In the genomic region with DNA sequence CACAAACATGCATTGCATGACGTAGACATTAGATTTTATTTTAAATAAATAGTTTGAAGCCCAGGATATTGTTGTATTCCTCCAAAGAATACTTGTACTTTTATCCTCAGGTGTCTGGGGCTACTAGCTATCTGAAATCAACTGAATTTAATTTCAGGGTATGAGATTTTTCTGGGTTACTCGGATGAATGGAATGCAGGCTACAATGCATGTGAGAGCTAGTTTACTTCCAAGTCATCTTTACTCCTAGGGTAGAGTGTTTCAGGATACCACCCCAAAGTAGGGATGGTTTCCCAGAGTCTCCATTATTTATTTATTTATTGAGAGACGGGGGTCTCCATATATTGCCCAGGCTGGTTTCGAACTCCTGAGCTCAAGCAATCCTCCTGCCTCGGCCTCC, we compare ENCODE assay signal across 20 cellular contexts.
DNase-seq lines count a peak whose midpoint lies in the region; ATAC-seq, FAIRE-seq and TF ChIP-seq lines count a peak whose summit lies in the region.
"Had no signal": no experiment of that assay in that cellular context is flagged by ENCODE, and none has a peak within 500 bp of the region (broad histone marks: within the 10 kb centered on the region; RNA-seq: fewer than 3 reads in every experiment).

No MANE protein-coding gene starts in this region.

- DNase-seq in GM03348 (ENCODE audit: low spot score) (peak; percentile 20), PC-3 (peak; percentile 46), astrocyte (ENCODE audit: low read depth) (peak; percentile 20), urothelium cell line (ENCODE audit: low spot score) (peak; percentile 3), heart left ventricle (no peak)
- DNase-seq: Calu3; CD4-positive, alpha-beta memory T cell; MV-4-11; NCI-H1436; NCI-H2081; NCI-H510A treated with DMSO at 0.1 percent for 48 hours; SHP77; T-helper 17 cell had no signal

- H3K27ac Mint-ChIP-seq in astrocyte (ENCODE audit: unreplicated experiment), result no peak overlapping the region
- H3K27ac Mint-ChIP-seq: B cell; CD4-positive, alpha-beta memory T cell; T-helper 17 cell had no signal

- H3K27me3 ChIP-seq in PC-3 (ENCODE audit: low read length), result no peaks in the 10 kb centered on the region
- no peaks in the 10 kb centered on the region for H3K27me3 ChIP-seq in astrocyte (ENCODE audit: insufficient read depth, low read length)
- peaks cover 0 to 5% (median 0%) of the 10 kb centered on the region in 9 donors for H3K27me3 ChIP-seq in heart left ventricle

- H2AFZ ChIP-seq in PC-3 (ENCODE audit: low read length), result no peak overlapping the region
- no peak overlapping the region for H2AFZ ChIP-seq in astrocyte (ENCODE audit: low read depth, low read length)

- peaks cover 12% of the 10 kb centered on the region for H3K4me1 Mint-ChIP-seq in astrocyte (ENCODE audit: low read depth, unreplicated experiment)
- H3K4me1 Mint-ChIP-seq: B cell; CD4-positive, alpha-beta memory T cell had no signal

- TF ChIP-seq CTCF in PC-3 (conservative IDR thresholded peaks at IDR 0.05; ENCODE audit: low read depth, low read length) (no peak), astrocyte (IDR thresholded peaks at IDR 0.05; ENCODE audit: insufficient read depth, low read depth, low read length) (no peak), heart left ventricle (IDR thresholded peaks at IDR 0.05) (no peak)

- H3K27me3 Mint-ChIP-seq in astrocyte (ENCODE audit: low read depth, unreplicated experiment), result no peaks in the 10 kb centered on the region
- H3K27me3 Mint-ChIP-seq: B cell; CD4-positive, alpha-beta memory T cell; T-helper 17 cell had no signal

- H3K9ac ChIP-seq in PC-3 (ENCODE audit: low read length) (no peak overlapping the region), astrocyte (ENCODE audit: low read length) (no peak overlapping the region)

- H3K79me2 ChIP-seq in PC-3 (ENCODE audit: low read length), result no peaks in the 10 kb centered on the region
- H3K79me2 ChIP-seq in astrocyte (ENCODE audit: insufficient read depth, low read length), result no peaks in the 10 kb centered on the region

- no peaks in the 10 kb centered on the region for H3K9me2 ChIP-seq in PC-3 (replicated peaks; ENCODE audit: low read length)

- 88 to 100% (median 92%) methylated on average over 5 of the region's 5 CpGs for WGBS in heart left ventricle, 4 donors

- H3K36me3 ChIP-seq in PC-3 (ENCODE audit: low read depth, low read length) (no peaks in the 10 kb centered on the region), astrocyte (ENCODE audit: insufficient read depth, low read length) (no peaks in the 10 kb centered on the region), heart left ventricle (no peaks in the 10 kb centered on the region)

- ATAC-seq in PC-3, result no peak
- ATAC-seq in heart left ventricle, result no peak
- no peak for ATAC-seq in HG03097 (IDR thresholded peaks at IDR 0.05; ENCODE audit: low FRiP score, unreplicated experiment)
- ATAC-seq in GM21576 (IDR thresholded peaks at IDR 0.05; ENCODE audit: unreplicated experiment), result no peak
- ATAC-seq: GM12878, T-helper 17 cell had no signal

- H3K4me1 ChIP-seq in PC-3 (ENCODE audit: insufficient read depth, low read length) (peaks cover 5% of the 10 kb centered on the region; the same call in 1 of the 2 replicates), astrocyte (ENCODE audit: insufficient read depth, low read length) (peaks cover 8% of the 10 kb centered on the region), heart left ventricle (peaks cover 0 to 6% (median 0%) of the 10 kb centered on the region in 12 donors)

- no peaks in the 10 kb centered on the region for H3K9me3 Mint-ChIP-seq in astrocyte (ENCODE audit: unreplicated experiment)
- H3K9me3 Mint-ChIP-seq: CD4-positive, alpha-beta memory T cell had no signal

- no peak for TF ChIP-seq POLR2A in heart left ventricle (IDR thresholded peaks at IDR 0.05)

- no peak overlapping the region for H3K4me2 ChIP-seq in PC-3 (ENCODE audit: low read length)
- H3K4me2 ChIP-seq in astrocyte (ENCODE audit: low read length), result no peak overlapping the region

- no TSS peak for BruUV-seq in PC-3 (replicated peaks; lab: Mats Ljungman, UMichigan)

- CTCF ChIA-PET in PC-3 (lab: Charles Lee), result no interaction called here

- FAIRE-seq in astrocyte (lab: Jason Lieb, UNC), result no peak
- FAIRE-seq in urothelium cell line (lab: Jason Lieb, UNC), result no peak
- FAIRE-seq: G401.6, GM12878, H1, HTR-8/SVneo had no signal

- no peaks in the 10 kb centered on the region for H4K20me1 ChIP-seq in PC-3 (ENCODE audit: low read length)
- H4K20me1 ChIP-seq in astrocyte (ENCODE audit: insufficient read depth, low read length), result no peaks in the 10 kb centered on the region

- no peaks in the 10 kb centered on the region for H3F3A ChIP-seq in PC-3 (ENCODE audit: low read length, unreplicated experiment)

- intact Hi-C loops in PC-3 (cut with micrococcal nuclease), result no loop called here
- intact Hi-C loops in heart left ventricle (cut with DNase I), result loop anchor here in 1 of 10 donors (10.0 kb wide), 1 partner anchor 228 kb away; no protein-coding TSS in a partner anchor

- H3K4me3 ChIP-seq in PC-3 (ENCODE audit: low read length), result no peak overlapping the region
- no peak overlapping the region for H3K4me3 ChIP-seq in astrocyte (ENCODE audit: insufficient read depth, low read depth, low read length)
- H3K4me3 ChIP-seq in heart left ventricle, result no peak overlapping the region
- H3K4me3 ChIP-seq: GM12878 had no signal

- H3K9me3 ChIP-seq in PC-3 (ENCODE audit: low read length) (no peaks in the 10 kb centered on the region), astrocyte (ENCODE audit: insufficient read depth, low read depth, low read length) (no peaks in the 10 kb centered on the region), heart left ventricle (no peaks in the 10 kb centered on the region)

- no peaks in the 10 kb centered on the region for H3K36me3 Mint-ChIP-seq in astrocyte (ENCODE audit: low read depth, unreplicated experiment)
- H3K36me3 Mint-ChIP-seq: CD4-positive, alpha-beta memory T cell had no signal

- H3K4me3 Mint-ChIP-seq in astrocyte (ENCODE audit: unreplicated experiment), result no peak overlapping the region
- H3K4me3 Mint-ChIP-seq: B cell; CD4-positive, alpha-beta memory T cell; T-helper 17 cell had no signal

- H3K27ac ChIP-seq in PC-3 (ENCODE audit: low read length) (no peak overlapping the region), astrocyte (ENCODE audit: low read depth, low read length) (no peak overlapping the region), heart left ventricle (no peak overlapping the region)

- POLR2A ChIA-PET in PC-3 (lab: Charles Lee; ENCODE audit: unreplicated experiment), result no interaction called here

Comparison
In these comparisons a context has a peak if more than half of its experiments do, and no peak if none do; other contexts are left out.
1. DNase-seq: peak in GM03348 (single experiment), PC-3 (single experiment), astrocyte (single experiment) and urothelium cell line (single experiment); none in heart left ventricle (0 of 5).